8 cellular contexts compared by ENCODE assay signal in the genomic region with DNA sequence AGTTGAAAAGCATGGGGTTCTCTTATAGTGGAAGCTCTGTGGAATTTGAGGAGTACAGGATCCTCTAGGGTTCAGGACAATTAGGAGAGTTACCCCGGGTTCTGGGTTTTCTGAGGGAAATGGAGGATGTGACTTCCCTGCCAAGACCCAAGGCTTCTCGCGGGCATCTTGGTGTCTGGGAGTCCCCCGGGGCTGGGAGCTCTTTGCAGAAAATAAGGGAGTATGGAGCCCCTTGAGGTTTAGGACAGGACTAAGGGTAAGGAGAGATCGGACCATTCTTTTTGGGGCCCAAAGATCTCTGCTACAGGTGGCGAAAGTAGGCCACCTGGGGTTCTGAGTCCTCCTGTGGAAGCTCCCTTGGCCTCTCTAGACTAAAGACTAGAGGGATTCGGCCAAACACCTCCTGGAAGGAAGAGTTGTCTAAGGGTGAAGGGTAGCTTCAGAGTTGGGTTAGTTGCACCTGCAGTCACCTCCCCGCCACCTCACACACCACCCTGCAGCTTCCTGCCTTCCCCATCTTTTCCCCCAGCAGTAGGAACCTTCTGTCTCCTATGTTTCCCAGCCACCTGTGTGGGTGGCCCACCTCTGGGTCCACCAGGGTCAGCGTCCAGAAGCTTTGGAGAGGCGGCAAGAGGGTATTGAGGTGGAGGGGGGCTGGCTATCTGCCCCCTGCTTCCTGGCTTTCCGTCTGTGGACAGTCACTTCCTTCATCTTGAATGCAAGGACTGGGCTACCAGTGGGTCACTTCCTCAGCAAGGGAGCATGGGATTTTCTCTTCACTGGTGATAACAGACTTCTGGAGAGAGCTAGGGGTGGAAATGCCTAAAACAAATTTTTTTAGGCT. TPM values are rescaled to one million over a fixed set of nuclear protein-coding genes. Genes with fewer than 3 reads are reported as not detected.
A peak's percentile ranks its signal among the peaks of the same experiment; 100 is the strongest.
DNase-seq lines count a peak whose midpoint lies in the region; ATAC-seq and TF ChIP-seq lines count a peak whose summit lies in the region.

No MANE protein-coding gene starts in this region.

- H3K9ac ChIP-seq in adipocyte (ENCODE audit: low read length) = peak overlapping the region; percentile 89

- H3K9me3 ChIP-seq in cardiac muscle cell (ENCODE audit: low read depth) = no peaks in the 10 kb centered on the region
- no peaks in the 10 kb centered on the region for H3K9me3 ChIP-seq in adipocyte (ENCODE audit: control insufficient read depth, low read length)
- no peaks in the 10 kb centered on the region for H3K9me3 ChIP-seq in lower lobe of right lung
- no peaks in the 10 kb centered on the region for H3K9me3 ChIP-seq in upper lobe of left lung

- TF ChIP-seq EP300 in upper lobe of left lung (IDR thresholded peaks at IDR 0.05) = no peak

- DNase-seq in cardiac muscle cell (ENCODE audit: low read depth in 1 of 2, low spot score in 1 of 2) (no peak), left ventricle myocardium superior (no peak), adipocyte (ENCODE audit: low read depth) (peak; percentile 5), lower lobe of right lung (no peak), upper lobe of left lung (no peak), GF-D8 (lab: John Stamatoyannopoulos, UW) (no peak), NOMO-1 (lab: John Stamatoyannopoulos, UW; ENCODE audit: unreplicated experiment in 2 of 2) (no peak)

- intact Hi-C loops in left ventricle myocardium superior (cut with micrococcal nuclease) = loop anchor here (10.0 kb wide), 1 partner anchor 62 kb away; no protein-coding TSS in a partner anchor
- intact Hi-C loops in lower lobe of right lung (cut with DNase I) = no loop called here

- 24 to 27% methylated on average over 11 of the region's 11 CpGs for WGBS in upper lobe of left lung, 2 donors

- TF ChIP-seq POLR2A in upper lobe of left lung (IDR thresholded peaks at IDR 0.05) = peak in 1 of 4 donors; percentile 44

- TF ChIP-seq CTCF in cardiac muscle cell (IDR thresholded peaks at IDR 0.05; ENCODE audit: low read depth, low read length) (no peak), lower lobe of right lung (IDR thresholded peaks at IDR 0.05) (no peak), upper lobe of left lung (IDR thresholded peaks at IDR 0.05) (no peak)

- H3K36me3 ChIP-seq in cardiac muscle cell = no peaks in the 10 kb centered on the region
- H3K36me3 ChIP-seq in adipocyte (ENCODE audit: control insufficient read depth, insufficient read depth, low read length, severe bottlenecking) = peaks cover 3% of the 10 kb centered on the region
- H3K36me3 ChIP-seq in lower lobe of right lung = no peaks in the 10 kb centered on the region
- H3K36me3 ChIP-seq in upper lobe of left lung = no peaks in the 10 kb centered on the region

- no peak overlapping the region for H3K27ac ChIP-seq in cardiac muscle cell
- peak overlapping the region; percentile 83 for H3K27ac ChIP-seq in lower lobe of right lung
- peak overlapping the region; percentile 84 to 97 (median 94) for H3K27ac ChIP-seq in upper lobe of left lung

- H3K27me3 ChIP-seq in cardiac muscle cell (no peaks in the 10 kb centered on the region), adipocyte (replicated peaks; ENCODE audit: control insufficient read depth, insufficient read depth, low read length) (no peaks in the 10 kb centered on the region), lower lobe of right lung (ENCODE audit: low read depth) (no peaks in the 10 kb centered on the region), upper lobe of left lung (no peaks in the 10 kb centered on the region)

- no peak for ATAC-seq in left ventricle myocardium superior
- ATAC-seq in lower lobe of right lung = peak in 1 of 2 donors; percentile 0
- ATAC-seq in upper lobe of left lung (ENCODE audit: low FRiP score in 2 of 2) = no peak
- ATAC-seq in HG03460 (IDR thresholded peaks at IDR 0.05; ENCODE audit: unreplicated experiment) = no peak

- H3K4me1 ChIP-seq in cardiac muscle cell (ENCODE audit: low read depth) (peaks cover 3% of the 10 kb centered on the region), adipocyte (ENCODE audit: control insufficient read depth, insufficient read depth, low read length) (peaks cover 33% of the 10 kb centered on the region), lower lobe of right lung (peaks cover 68% of the 10 kb centered on the region), upper lobe of left lung (peaks cover 49 to 66% (median 58%) of the 10 kb centered on the region in 4 donors)

- H3K4me3 ChIP-seq in cardiac muscle cell (peak overlapping the region; percentile 92), adipocyte (ENCODE audit: low read length) (peak overlapping the region; percentile 95), lower lobe of right lung (peak overlapping the region; percentile 73), upper lobe of left lung (peak overlapping the region; percentile 75 to 94 (median 86))

RNA-seq across cellular contexts. Expression of a gene that starts 0.9 kb away (rescaled TPM):
- total RNA-seq in cardiac muscle cell = 29.4 and 32.8 TPM in 2 replicates
- 23.2 and 31.4 TPM in 2 replicates for polyA plus RNA-seq in cardiac muscle cell
- 8.6 TPM for total RNA-seq in left ventricle myocardium superior
- total RNA-seq in lower lobe of right lung = 61.2 TPM
- 100 to 1,000 TPM in 2 of 6 donors, 10 to 100 TPM in 4; 44.5 to 141 (median 75.8) TPM for total RNA-seq in upper lobe of left lung

RNA-seq across cellular contexts. Expression of a gene that starts 53.0 kb away (rescaled TPM):
- total RNA-seq in cardiac muscle cell (20.5 and 26.9 TPM in 2 replicates), left ventricle myocardium superior (21.4 TPM), lower lobe of right lung (32.4 TPM), upper lobe of left lung (10 to 100 TPM; 17.8 to 40.0 (median 34.1) TPM)
- 30.1 and 30.3 TPM in 2 replicates for polyA plus RNA-seq in cardiac muscle cell
